ENCODE assay signal across 26 cellular contexts in genomic region chr19:8257052-8257443, GRCh38. TPM values are rescaled to one million over a fixed set of nuclear protein-coding genes. Genes with fewer than 3 reads are reported as not detected.
A peak's percentile ranks its signal among the peaks of the same experiment; 100 is the strongest.
DNase-seq lines count a peak whose midpoint lies in the region; TF ChIP-seq lines count a peak whose summit lies in the region.
"Had no signal": no experiment of that assay in that cellular context is flagged by ENCODE, and none has a peak within 500 bp of the region (broad histone marks: within the 10 kb centered on the region; RNA-seq: fewer than 3 reads in every experiment).

No MANE protein-coding gene starts in this region.

- POLR2A ChIA-PET in A673 (lab: Charles Lee; ENCODE audit: low non-redundant PET), result no interaction called here
- POLR2A ChIA-PET in activated CD4-positive, alpha-beta memory T cell treated with anti-CD3 and anti-CD28 coated beads, Interleukin-2, amount 10 ng/mL, durations not matched to agents 7 days and 5 days (lab: Charles Lee), result interaction anchor here (1.5 kb wide), 1 partner anchor 64 kb away, joined by 3 read pairs; no protein-coding TSS in a partner anchor

- no peaks in the 10 kb centered on the region for H3K9me3 ChIP-seq in A673 (ENCODE audit: low read depth, low read length, poor library complexity, severe bottlenecking)
- H3K9me3 ChIP-seq: BLaER1 treated with 17β-estradiol and CSF1 and Interleukin-3, amounts not matched to agents 10 nM and 100 nM; esophagus muscularis mucosa; prostate gland; sigmoid colon; SJSA1 had no signal

- no peaks in the 10 kb centered on the region for H3K36me3 ChIP-seq in A673 (ENCODE audit: insufficient read depth, low read length, poor library complexity, severe bottlenecking)
- H3K36me3 ChIP-seq: SJSA1 had no signal

- no TSS peak for BruUV-seq in A673 (replicated peaks; lab: Mats Ljungman, UMichigan)

- no peaks in the 10 kb centered on the region for H3K27me3 Mint-ChIP-seq in activated CD4-positive, alpha-beta T cell treated with anti-CD3 and anti-CD28 coated beads, Interleukin-2, amount 10 ng/mL, durations not matched to agents 24 days and 14 days
- H3K27me3 Mint-ChIP-seq in activated CD4-positive, alpha-beta memory T cell treated with anti-CD3 and anti-CD28 coated beads, Interleukin-2, amount 10 ng/mL, durations not matched to agents 7 days and 5 days, result no peaks in the 10 kb centered on the region

- no peak overlapping the region for H3K27ac Mint-ChIP-seq in activated CD4-positive, alpha-beta T cell treated with anti-CD3 and anti-CD28 coated beads, Interleukin-2, amount 10 ng/mL, durations not matched to agents 24 days and 14 days
- H3K27ac Mint-ChIP-seq in activated CD4-positive, alpha-beta memory T cell treated with anti-CD3 and anti-CD28 coated beads, Interleukin-2, amount 10 ng/mL, durations not matched to agents 7 days and 5 days, result no peak overlapping the region
- H3K27ac Mint-ChIP-seq: dendritic cell treated with granulocyte-macrophage colony-stimulating factor and Interleukin-4, amounts not matched to agents 40 ng/mL and 50 ng/mL, for 4 days; endodermal cell had no signal

- H3K27me3 ChIP-seq in A673 (replicated peaks; ENCODE audit: insufficient read depth, low read depth, low read length, poor library complexity), result no peaks in the 10 kb centered on the region
- H3K27me3 ChIP-seq: BLaER1 treated with 17β-estradiol and CSF1 and Interleukin-3, amounts not matched to agents 10 nM and 100 nM; esophagus muscularis mucosa; sigmoid colon had no signal

- H3K4me3 Mint-ChIP-seq in activated CD4-positive, alpha-beta T cell treated with anti-CD3 and anti-CD28 coated beads, Interleukin-2, amount 10 ng/mL, durations not matched to agents 24 days and 14 days, result no peak overlapping the region
- H3K4me3 Mint-ChIP-seq in activated CD4-positive, alpha-beta memory T cell treated with anti-CD3 and anti-CD28 coated beads, Interleukin-2, amount 10 ng/mL, durations not matched to agents 7 days and 5 days, result no peak overlapping the region
- H3K4me3 Mint-ChIP-seq: dendritic cell treated with granulocyte-macrophage colony-stimulating factor and Interleukin-4, amounts not matched to agents 40 ng/mL and 50 ng/mL, for 4 days; endodermal cell had no signal

- CTCF ChIA-PET in A673 (lab: Charles Lee), result no interaction called here
- CTCF ChIA-PET in activated CD4-positive, alpha-beta memory T cell treated with anti-CD3 and anti-CD28 coated beads, Interleukin-2, amount 10 ng/mL, durations not matched to agents 7 days and 5 days (lab: Charles Lee), result interaction anchor here (1.4 kb wide), 1 partner anchor 313 kb away, joined by 4 read pairs; no protein-coding TSS in a partner anchor

- DNase-seq in A673 (ENCODE audit: low spot score) (peak; percentile 76), EH (ENCODE audit: low read depth) (peak; percentile 36), NCI-H226 (peak; percentile 78), fibroblast of pulmonary artery (ENCODE audit: low read depth) (peak; percentile 11), H4 (ENCODE audit: low spot score) (no peak)
- no peak for DNase-seq in activated CD4-positive, CD25-positive, alpha-beta regulatory T cell treated with anti-CD3 and anti-CD28 coated beads, Interleukin-2, amount 50 U/mL, for 72 hours
- no peak for DNase-seq in activated CD4-positive, alpha-beta T cell treated with anti-CD3 and anti-CD28 coated beads, Interleukin-2, amount 10 ng/mL, durations not matched to agents 24 days and 14 days
- DNase-seq in activated CD4-positive, alpha-beta memory T cell treated with anti-CD3 and anti-CD28 coated beads, Interleukin-2, amount 10 ng/mL, durations not matched to agents 7 days and 5 days, result no peak
- DNase-seq: activated gamma-delta T cell; activated T-cell treated with anti-CD3 and anti-CD28 coated beads, Interleukin-2, amount 50 U/mL, for 1 hour; central memory CD4-positive, alpha-beta T cell; foreskin melanocyte; mesenchymal stem cell; NCI-H1105; NCI-H1930; NCI-H69; sigmoid colon; stimulated activated naive CD4-positive, alpha-beta T cell treated with Interleukin-2 at 50 U/mL for 16 hours; T-helper 1 cell had no signal

- no peaks in the 10 kb centered on the region for H3K4me1 ChIP-seq in A673 (ENCODE audit: insufficient read depth, low read length, poor library complexity, severe bottlenecking)
- H3K4me1 ChIP-seq: prostate gland, SJSA1 had no signal

- H3K36me3 Mint-ChIP-seq in activated CD4-positive, alpha-beta T cell treated with anti-CD3 and anti-CD28 coated beads, Interleukin-2, amount 10 ng/mL, durations not matched to agents 24 days and 14 days (ENCODE audit: low read depth), result peaks cover 22% of the 10 kb centered on the region
- H3K36me3 Mint-ChIP-seq in activated CD4-positive, alpha-beta memory T cell treated with anti-CD3 and anti-CD28 coated beads, Interleukin-2, amount 10 ng/mL, durations not matched to agents 7 days and 5 days (ENCODE audit: low read depth), result peaks cover 6% of the 10 kb centered on the region

- H3K4me3 ChIP-seq in A673 (ENCODE audit: low read depth, low read length, poor library complexity, severe bottlenecking) (no peak overlapping the region), fibroblast of pulmonary artery (replicated peaks; ENCODE audit: low read depth, low read length) (no peak overlapping the region)
- H3K4me3 ChIP-seq: BLaER1 treated with 17β-estradiol and CSF1 and Interleukin-3, amounts not matched to agents 10 nM and 100 nM; esophagus muscularis mucosa; prostate gland; sigmoid colon; SJSA1 had no signal

- no peak for TF ChIP-seq CTCF in A673 (conservative IDR thresholded peaks at IDR 0.05; ENCODE audit: low read depth, low read length)
- TF ChIP-seq CTCF in fibroblast of pulmonary artery (IDR thresholded peaks at IDR 0.05; ENCODE audit: low read length, missing control alignments), result no peak

- intact Hi-C loops in A673 (cut with micrococcal nuclease; ENCODE audit: unreplicated experiment), result loop anchor here (10.0 kb wide), 1 partner anchor 402 kb away; no protein-coding TSS in a partner anchor
- intact Hi-C loops in activated CD4-positive, alpha-beta T cell treated with anti-CD3 and anti-CD28 coated beads, Interleukin-2, amount 10 ng/mL, durations not matched to agents 24 days and 14 days (cut with micrococcal nuclease), result no loop called here

- H3K27ac ChIP-seq in A673 (ENCODE audit: low read depth, low read length, poor library complexity, severe bottlenecking), result no peak overlapping the region
- H3K27ac ChIP-seq: BLaER1 treated with 17β-estradiol and CSF1 and Interleukin-3, amounts not matched to agents 10 nM and 100 nM; esophagus muscularis mucosa; HL-60; prostate gland; sigmoid colon; SJSA1 had no signal

- peaks cover 15% of the 10 kb centered on the region for H3K4me1 Mint-ChIP-seq in activated CD4-positive, alpha-beta T cell treated with anti-CD3 and anti-CD28 coated beads, Interleukin-2, amount 10 ng/mL, durations not matched to agents 24 days and 14 days
- peaks cover 18% of the 10 kb centered on the region for H3K4me1 Mint-ChIP-seq in activated CD4-positive, alpha-beta memory T cell treated with anti-CD3 and anti-CD28 coated beads, Interleukin-2, amount 10 ng/mL, durations not matched to agents 7 days and 5 days

- H3K9me3 Mint-ChIP-seq in activated CD4-positive, alpha-beta T cell treated with anti-CD3 and anti-CD28 coated beads, Interleukin-2, amount 10 ng/mL, durations not matched to agents 24 days and 14 days, result no peaks in the 10 kb centered on the region
- H3K9me3 Mint-ChIP-seq in activated CD4-positive, alpha-beta memory T cell treated with anti-CD3 and anti-CD28 coated beads, Interleukin-2, amount 10 ng/mL, durations not matched to agents 7 days and 5 days, result no peaks in the 10 kb centered on the region
- H3K9me3 Mint-ChIP-seq: dendritic cell treated with granulocyte-macrophage colony-stimulating factor and Interleukin-4, amounts not matched to agents 40 ng/mL and 50 ng/mL, for 4 days; endodermal cell had no signal

RNA-seq across cellular contexts. Expression of gene CERS4, which starts 47.9 kb away (rescaled TPM):
- total RNA-seq in A673 (2021), result 4.8 and 9.3 TPM in 2 replicates
- total RNA-seq in H4 (2014; rRNA removed; shearing (Covaris generic)), result 12.7 and 13.9 TPM in 2 replicates
- 30.3 and 30.6 TPM in 2 replicates for total RNA-seq in activated CD4-positive, alpha-beta T cell treated with anti-CD3 and anti-CD28 coated beads, Interleukin-2, amount 10 ng/mL, durations not matched to agents 24 days and 14 days
- total RNA-seq in activated CD4-positive, alpha-beta memory T cell treated with anti-CD3 and anti-CD28 coated beads, Interleukin-2, amount 10 ng/mL, durations not matched to agents 7 days and 5 days, result 10 to 100 TPM; 23.2 TPM
- total RNA-seq: SJSA1 had no signal

RNA-seq across cellular contexts. Expression of gene CD320, which starts 51.1 kb away (rescaled TPM):
- 121 and 135 TPM in 2 replicates for total RNA-seq in A673 (2021)
- total RNA-seq in H4 (2014; rRNA removed; shearing (Covaris generic)), result 210 and 214 TPM in 2 replicates
- total RNA-seq in activated CD4-positive, alpha-beta T cell treated with anti-CD3 and anti-CD28 coated beads, Interleukin-2, amount 10 ng/mL, durations not matched to agents 24 days and 14 days, result 110 and 113 TPM in 2 replicates
- 10 to 100 TPM; 37.7 to 40.4 TPM for total RNA-seq in activated CD4-positive, alpha-beta memory T cell treated with anti-CD3 and anti-CD28 coated beads, Interleukin-2, amount 10 ng/mL, durations not matched to agents 7 days and 5 days

Comparison
In these comparisons a context has a peak if more than half of its experiments do, and no peak if none do; other contexts are left out.
1. DNase-seq: peak in A673 (single experiment), EH (single experiment), NCI-H226 (single experiment) and fibroblast of pulmonary artery (single experiment); none in H4 (single experiment), activated CD4-positive, CD25-positive, alpha-beta regulatory T cell treated with anti-CD3 and anti-CD28 coated beads, Interleukin-2, amount 50 U/mL, for 72 hours (single experiment), activated CD4-positive, alpha-beta T cell treated with anti-CD3 and anti-CD28 coated beads, Interleukin-2, amount 10 ng/mL, durations not matched to agents 24 days and 14 days (single experiment) and activated CD4-positive, alpha-beta memory T cell treated with anti-CD3 and anti-CD28 coated beads, Interleukin-2, amount 10 ng/mL, durations not matched to agents 7 days and 5 days (single experiment).